Comparison of ENCODE assay signal across 16 cellular contexts in genomic region chr9:22054529-22054928, GRCh38. TPM values are rescaled to one million over a fixed set of nuclear protein-coding genes. Genes with fewer than 3 reads are reported as not detected.
"Had no signal": no experiment of that assay in that cellular context is flagged by ENCODE, and none has a peak within 500 bp of the region (broad histone marks: within the 10 kb centered on the region; RNA-seq: fewer than 3 reads in every experiment).

No MANE protein-coding gene starts in this region.

- H3K9me3 ChIP-seq: esophagus muscularis mucosa, psoas muscle, right lobe of liver, stomach, thoracic aorta had no signal

- H3K36me3 ChIP-seq: esophagus muscularis mucosa, right lobe of liver, stomach, thoracic aorta had no signal

- H3K27me3 ChIP-seq: esophagus muscularis mucosa, hepatocyte, right lobe of liver, stomach had no signal

- H3K4me1 ChIP-seq: esophagus muscularis mucosa, right lobe of liver, stomach had no signal

- H3K27ac ChIP-seq: epithelial cell of prostate, esophagus muscularis mucosa, hepatocyte, psoas muscle, right lobe of liver, stomach, thoracic aorta had no signal

- H3K4me3 ChIP-seq: esophagus muscularis mucosa, hepatocyte, psoas muscle, right lobe of liver, stomach, thoracic aorta had no signal

- DNase-seq: effector memory CD4-positive, alpha-beta T cell; head of caudate nucleus; mesendoderm; naive thymus-derived CD4-positive, alpha-beta T cell; nephron progenitor cell; psoas muscle; retina; right lobe of liver; stimulated activated CD4-positive, alpha-beta T cell treated with anti-CD3 and anti-CD28 coated beads, Interleukin-2, amount 100 ng/mL, for 24 hours; stimulated activated naive CD4-positive, alpha-beta T cell; stomach; substantia nigra had no signal

- ATAC-seq: naive thymus-derived CD4-positive, alpha-beta T cell; psoas muscle; right lobe of liver had no signal

RNA-seq across cellular contexts. Expression of gene CDKN2B, which starts 45.4 kb away (rescaled TPM):
- polyA plus RNA-seq: naive thymus-derived CD4-positive, alpha-beta T cell had no signal

RNA-seq across cellular contexts. Expression of gene CDKN2B-AS1, which starts 59.9 kb away (rescaled TPM):
- total RNA-seq: thoracic aorta had no signal
- polyA plus RNA-seq: naive thymus-derived CD4-positive, alpha-beta T cell; psoas muscle had no signal
